Comparison of ENCODE assay signal across 9 cellular contexts in genomic region chr17:60149691-60150582, GRCh38. TPM values are rescaled to one million over a fixed set of nuclear protein-coding genes. Genes with fewer than 3 reads are reported as not detected.
DNase-seq lines count a peak whose midpoint lies in the region; ATAC-seq, FAIRE-seq and TF ChIP-seq lines count a peak whose summit lies in the region.
"Had no signal": no experiment of that assay in that cellular context is flagged by ENCODE, and none has a peak within 500 bp of the region (broad histone marks: within the 10 kb centered on the region; RNA-seq: fewer than 3 reads in every experiment).

CA4 (plus strand) TSS chr17:60149973; CDS start chr17:60150035, 62 bp downstream.

- H3K27me3 Mint-ChIP-seq in neural progenitor cell (ENCODE audit: insufficient read depth, low read depth), result peaks cover 42% of the 10 kb centered on the region

- peaks cover 5% of the 10 kb centered on the region for H4K20me1 ChIP-seq in neural progenitor cell (ENCODE audit: low read depth)
- no peaks in the 10 kb centered on the region for H4K20me1 ChIP-seq in GM23248 (ENCODE audit: insufficient read depth)

- H3K36me3 Mint-ChIP-seq in neural progenitor cell, result no peaks in the 10 kb centered on the region

- H3K4me3 ChIP-seq in neural progenitor cell, result peak within 1 kb of the TSS; percentile 58
- no peak within 1 kb of the TSS for H3K4me3 ChIP-seq in GM23248

- ATAC-seq in esophagus mucosa (peak; percentile 12), HG03159 (IDR thresholded peaks at IDR 0.05; ENCODE audit: unreplicated experiment) (no peak)

- H3K27ac ChIP-seq in neural progenitor cell (no peak within 1 kb of the TSS), GM23248 (no peak within 1 kb of the TSS)

- H3K4me1 ChIP-seq in neural progenitor cell (peaks cover 55% of the 10 kb centered on the region), GM23248 (ENCODE audit: insufficient read depth) (peaks cover 11% of the 10 kb centered on the region)

- TF ChIP-seq CTCF in D721Med (IDR thresholded peaks at IDR 0.05; ENCODE audit: insufficient read depth, missing control alignments) (no peak), neural progenitor cell (IDR thresholded peaks at IDR 0.05) (no peak)

- H2AFZ ChIP-seq in neural progenitor cell (replicated peaks) (peak within 1 kb of the TSS; percentile 89), GM23248 (no peak within 1 kb of the TSS)

- peaks cover 41% of the 10 kb centered on the region for H3K4me1 Mint-ChIP-seq in neural progenitor cell

- in situ Hi-C loops in GM23248 (cut with MboI), result no loop called here

- H3F3A ChIP-seq in neural progenitor cell (ENCODE audit: low read depth), result peaks cover 54% of the 10 kb centered on the region
- peaks cover 3% of the 10 kb centered on the region; the same call in 1 of the 2 replicates for H3F3A ChIP-seq in GM23248 (ENCODE audit: insufficient read depth)

- H3K9me2 ChIP-seq in GM23248 (ENCODE audit: insufficient read depth), result no peaks in the 10 kb centered on the region

- DNase-seq in D721Med (ENCODE audit: insufficient read length, low spot score) (peak; percentile 75), NCI-H524 (lab: John Stamatoyannopoulos, UW) (peak; percentile 46 to 68), neural progenitor cell (ENCODE audit: low spot score) (peak; percentile 73), GM23248 (no peak), hypothalamus (lab: John Stamatoyannopoulos, UW) (no peak)
- DNase-seq in activated effector memory CD4-positive, alpha-beta T cell treated with anti-CD3 and anti-CD28 coated beads, Interleukin-2, amount 50 U/mL, for 16 hours, result no peak
- DNase-seq: activated gamma-delta T cell treated with Interleukin-2 at 50 U/mL for 16 hours had no signal

- H3K27me3 ChIP-seq in neural progenitor cell (peaks cover 29% of the 10 kb centered on the region), GM23248 (replicated peaks; ENCODE audit: insufficient read depth) (peaks cover 38% of the 10 kb centered on the region)

- H3K4me2 ChIP-seq in neural progenitor cell (peak within 1 kb of the TSS; percentile 85), GM23248 (ENCODE audit: unreplicated experiment) (no peak within 1 kb of the TSS)

- H3K36me3 ChIP-seq in neural progenitor cell, result no peaks in the 10 kb centered on the region
- H3K36me3 ChIP-seq in GM23248 (ENCODE audit: low read depth), result no peaks in the 10 kb centered on the region

- 3 to 5% methylated on average over 37 to 74 of the region's 81 CpGs for WGBS in GM23248 (ENCODE audit: low coverage in 1 of 2, low lambda C conversion rate in 2 of 2, missing lambda C conversion rate in 2 of 2), 2 experiments

- H3K9me3 ChIP-seq in neural progenitor cell (ENCODE audit: low read depth) (no peaks in the 10 kb centered on the region), GM23248 (ENCODE audit: low read depth) (no peaks in the 10 kb centered on the region)

- H3K79me2 ChIP-seq in neural progenitor cell (ENCODE audit: low read depth), result no peaks in the 10 kb centered on the region
- H3K79me2 ChIP-seq in GM23248 (ENCODE audit: insufficient read depth), result no peaks in the 10 kb centered on the region

- FAIRE-seq in D721Med (lab: Jason Lieb, UNC), result no peak

- H3K9me3 Mint-ChIP-seq in neural progenitor cell, result no peaks in the 10 kb centered on the region

- peak within 1 kb of the TSS; percentile 46 for H3K27ac Mint-ChIP-seq in neural progenitor cell

- peak within 1 kb of the TSS; percentile 79 for H3K4me3 Mint-ChIP-seq in neural progenitor cell

- H3K9ac ChIP-seq in neural progenitor cell (no peak within 1 kb of the TSS), GM23248 (no peak within 1 kb of the TSS)

RNA-seq across cellular contexts. Expression of gene CA4, which starts in this region (rescaled TPM):
- 0.36 TPM for total RNA-seq in esophagus mucosa
- 14.1 TPM in 2 replicates for total RNA-seq in neural progenitor cell (ENCODE audit: low replicate concordance)
- not detected in 2 replicates for total RNA-seq in GM23248 (2014; rRNA removed; shearing (Covaris generic))
- not detected in 2 replicates for polyA plus RNA-seq in GM23248 (2016; fragmentation: Nextera tagmentation; extraction: Ambion mirVana)

Comparison
In these comparisons a context has a peak if more than half of its experiments do, and no peak if none do; other contexts are left out.
1. RNA of gene CA4 (total RNA-seq): 14.1 TPM in neural progenitor cell; 0.36 TPM in esophagus mucosa (single experiment) and not detected in GM23248; every median in the first group is over 10 times any median in the second.
2. Peak in ATAC-seq in esophagus mucosa; RNA of the gene not detected or under 1 TPM.
3. DNase-seq: peak in D721Med (single experiment), NCI-H524 (2 of 2) and neural progenitor cell (single experiment); none in GM23248 (single experiment), hypothalamus (0 of 51) and activated effector memory CD4-positive, alpha-beta T cell treated with anti-CD3 and anti-CD28 coated beads, Interleukin-2, amount 50 U/mL, for 16 hours (single experiment).